ENCODE assay signal across 10 cellular contexts in genomic region chr4:169099775-169100180, GRCh38.
DNase-seq lines count a peak whose midpoint lies in the region; ATAC-seq and TF ChIP-seq lines count a peak whose summit lies in the region.
"Had no signal": no experiment of that assay in that cellular context is flagged by ENCODE, and none has a peak within 500 bp of the region (broad histone marks: within the 10 kb centered on the region; RNA-seq: fewer than 3 reads in every experiment).

No MANE protein-coding gene starts in this region.

- no peaks in the 10 kb centered on the region for H3K36me3 Mint-ChIP-seq in T-cell
- H3K36me3 Mint-ChIP-seq: CD8-positive, alpha-beta memory T cell had no signal

- H3K27ac ChIP-seq in ACC112 (ENCODE audit: low read depth, low read length) (peak overlapping the region; percentile 42), PC-3 (ENCODE audit: low read length) (no peak overlapping the region)

- H4K20me1 ChIP-seq in PC-3 (ENCODE audit: low read length): no peaks in the 10 kb centered on the region

- H3F3A ChIP-seq in PC-3 (ENCODE audit: low read length, unreplicated experiment): no peaks in the 10 kb centered on the region

- no peaks in the 10 kb centered on the region for H3K9me3 ChIP-seq in PC-3 (ENCODE audit: low read length)
- H3K9me3 ChIP-seq: neutrophil had no signal

- peak; percentile 51 for ATAC-seq in GM21381 (IDR thresholded peaks at IDR 0.05; ENCODE audit: unreplicated experiment)
- ATAC-seq in HG03558 (IDR thresholded peaks at IDR 0.05; ENCODE audit: extremely low read depth, unreplicated experiment): peak; percentile 30
- ATAC-seq in left ventricle myocardium superior: peak; percentile 75
- ATAC-seq in T-cell (replicated peaks in 1 of 4): no peak
- no peak for ATAC-seq in PC-3

- H3K27ac Mint-ChIP-seq in T-cell: no peak overlapping the region
- H3K27ac Mint-ChIP-seq: CD8-positive, alpha-beta memory T cell had no signal

- no TSS peak for BruUV-seq in PC-3 (replicated peaks; lab: Mats Ljungman, UMichigan)

- H3K79me2 ChIP-seq in ACC112 (ENCODE audit: control insufficient read depth, insufficient read depth, low read length, unreplicated experiment) (peaks cover 15% of the 10 kb centered on the region), PC-3 (ENCODE audit: low read length) (peaks cover 10% of the 10 kb centered on the region; the same call in 1 of the 2 replicates)

- peaks cover 0 to 2% (median 0%) of the 10 kb centered on the region in 3 donors for H3K4me1 Mint-ChIP-seq in T-cell
- H3K4me1 Mint-ChIP-seq: CD8-positive, alpha-beta memory T cell had no signal

- no peak overlapping the region for H2AFZ ChIP-seq in ACC112 (ENCODE audit: low read length, unreplicated experiment)
- no peak overlapping the region for H2AFZ ChIP-seq in PC-3 (ENCODE audit: low read length)

- H3K27me3 ChIP-seq in ACC112 (ENCODE audit: insufficient read depth, low read length) (no peaks in the 10 kb centered on the region), PC-3 (ENCODE audit: low read length) (no peaks in the 10 kb centered on the region)
- H3K27me3 ChIP-seq: neutrophil had no signal

- no peak overlapping the region for H3K4me3 Mint-ChIP-seq in T-cell
- H3K4me3 Mint-ChIP-seq: CD8-positive, alpha-beta memory T cell had no signal

- POLR2A ChIA-PET in T-cell (lab: Charles Lee): interaction anchor here in 1 of 2 donors (0.6 kb wide), 1 partner anchor 40 kb away, joined by 3 read pairs; no protein-coding TSS in a partner anchor
- POLR2A ChIA-PET in PC-3 (lab: Charles Lee; ENCODE audit: unreplicated experiment): no interaction called here

- H3K9me2 ChIP-seq in PC-3 (replicated peaks; ENCODE audit: low read length): no peaks in the 10 kb centered on the region

- DNase-seq in left ventricle myocardium superior (no peak), posterior cingulate gyrus (no peak), T-cell (no peak), hippocampal formation (lab: John Stamatoyannopoulos, UW) (no peak), PC-3 (no peak)
- DNase-seq: CD8-positive, alpha-beta memory T cell had no signal

- H3K4me3 ChIP-seq in ACC112 (ENCODE audit: low read depth, low read length) (no peak overlapping the region), PC-3 (ENCODE audit: low read length) (no peak overlapping the region)

- peaks cover 7 to 17% of the 10 kb centered on the region in 2 donors for H3K27me3 Mint-ChIP-seq in T-cell

- no peak overlapping the region for H3K4me2 ChIP-seq in PC-3 (ENCODE audit: low read length)

- peaks cover 10% of the 10 kb centered on the region for H3K4me1 ChIP-seq in ACC112 (ENCODE audit: control insufficient read depth, insufficient read depth, low read length, unreplicated experiment)
- peaks cover 16% of the 10 kb centered on the region for H3K4me1 ChIP-seq in PC-3 (ENCODE audit: insufficient read depth, low read length)

- intact Hi-C loops in left ventricle myocardium superior (cut with micrococcal nuclease) (no loop called here), posterior cingulate gyrus (cut with DNase I) (no loop called here), PC-3 (cut with micrococcal nuclease) (no loop called here)

- no peak overlapping the region for H3K9ac ChIP-seq in PC-3 (ENCODE audit: low read length)

- peaks cover 66% of the 10 kb centered on the region for H3K36me3 ChIP-seq in ACC112 (ENCODE audit: insufficient read depth, low read length)
- peaks cover 50% of the 10 kb centered on the region for H3K36me3 ChIP-seq in PC-3 (ENCODE audit: low read depth, low read length)
- H3K36me3 ChIP-seq: neutrophil had no signal

- no peak for TF ChIP-seq CTCF in PC-3 (conservative IDR thresholded peaks at IDR 0.05; ENCODE audit: low read depth, low read length)

- CTCF ChIA-PET in T-cell (lab: Charles Lee): no interaction called here
- CTCF ChIA-PET in PC-3 (lab: Charles Lee): no interaction called here

- H3K9me3 Mint-ChIP-seq in T-cell: no peaks in the 10 kb centered on the region
- H3K9me3 Mint-ChIP-seq: CD8-positive, alpha-beta memory T cell had no signal

Comparison
In these comparisons a context has a peak if more than half of its experiments do, and no peak if none do; other contexts are left out.
1. ATAC-seq: peak in GM21381 (single experiment), HG03558 (single experiment) and left ventricle myocardium superior (single experiment); none in T-cell (0 of 4) and PC-3 (single experiment).